In the genomic region with DNA sequence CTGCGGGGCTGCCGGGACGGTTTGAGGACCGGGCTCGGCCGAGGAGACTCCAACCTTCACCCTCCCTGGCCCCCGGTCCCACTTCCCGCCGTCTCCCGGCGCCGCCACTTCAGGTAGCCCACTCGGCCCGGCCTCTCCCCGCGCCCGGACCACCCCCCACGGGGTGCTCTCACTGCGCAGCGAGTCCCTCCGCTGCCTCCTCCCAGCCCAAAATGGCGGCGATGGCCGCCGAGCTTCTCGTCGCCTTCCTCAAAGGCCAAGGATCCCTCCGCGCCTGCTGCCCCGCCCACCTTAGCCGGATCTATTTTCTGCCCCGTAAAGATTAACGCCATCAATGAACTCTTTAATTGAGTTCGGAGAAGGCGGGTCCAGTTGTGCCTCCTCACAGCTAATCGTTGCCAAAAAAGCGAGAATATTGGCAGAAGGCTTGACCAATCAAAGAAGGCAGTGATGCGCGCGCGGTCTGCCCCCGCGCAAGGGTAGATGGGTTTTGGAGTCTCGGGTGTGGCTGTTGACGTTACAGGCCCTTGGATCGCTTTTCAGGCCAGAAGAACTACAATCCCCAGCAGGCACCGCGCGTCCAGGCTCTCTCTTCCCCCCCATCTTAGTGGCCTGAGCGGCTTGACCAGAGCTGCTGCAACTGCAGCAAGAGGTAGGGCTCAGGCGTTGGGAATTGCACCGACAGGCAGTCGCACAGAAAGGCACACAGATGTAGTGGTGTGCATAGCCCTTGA, we compare ENCODE assay signal across 1 cellular context.
TF ChIP-seq lines count a peak whose summit lies in the region.

A gene with protein sequence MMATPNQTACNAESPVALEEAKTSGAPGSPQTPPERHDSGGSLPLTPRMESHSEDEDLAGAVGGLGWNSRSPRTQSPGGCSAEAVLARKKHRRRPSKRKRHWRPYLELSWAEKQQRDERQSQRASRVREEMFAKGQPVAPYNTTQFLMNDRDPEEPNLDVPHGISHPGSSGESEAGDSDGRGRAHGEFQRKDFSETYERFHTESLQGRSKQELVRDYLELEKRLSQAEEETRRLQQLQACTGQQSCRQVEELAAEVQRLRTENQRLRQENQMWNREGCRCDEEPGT (plus strand): TSS at position 588 of the 734 bp plus-strand sequence. CDS start 919 bp downstream, outside the sequence.

TF ChIP-seq in K562, 482 proteins besides CTCF, POLR2A, EP300 and RAD21 (continued from another document and continues in another):
- TF ChIP-seq, protein P1, sequence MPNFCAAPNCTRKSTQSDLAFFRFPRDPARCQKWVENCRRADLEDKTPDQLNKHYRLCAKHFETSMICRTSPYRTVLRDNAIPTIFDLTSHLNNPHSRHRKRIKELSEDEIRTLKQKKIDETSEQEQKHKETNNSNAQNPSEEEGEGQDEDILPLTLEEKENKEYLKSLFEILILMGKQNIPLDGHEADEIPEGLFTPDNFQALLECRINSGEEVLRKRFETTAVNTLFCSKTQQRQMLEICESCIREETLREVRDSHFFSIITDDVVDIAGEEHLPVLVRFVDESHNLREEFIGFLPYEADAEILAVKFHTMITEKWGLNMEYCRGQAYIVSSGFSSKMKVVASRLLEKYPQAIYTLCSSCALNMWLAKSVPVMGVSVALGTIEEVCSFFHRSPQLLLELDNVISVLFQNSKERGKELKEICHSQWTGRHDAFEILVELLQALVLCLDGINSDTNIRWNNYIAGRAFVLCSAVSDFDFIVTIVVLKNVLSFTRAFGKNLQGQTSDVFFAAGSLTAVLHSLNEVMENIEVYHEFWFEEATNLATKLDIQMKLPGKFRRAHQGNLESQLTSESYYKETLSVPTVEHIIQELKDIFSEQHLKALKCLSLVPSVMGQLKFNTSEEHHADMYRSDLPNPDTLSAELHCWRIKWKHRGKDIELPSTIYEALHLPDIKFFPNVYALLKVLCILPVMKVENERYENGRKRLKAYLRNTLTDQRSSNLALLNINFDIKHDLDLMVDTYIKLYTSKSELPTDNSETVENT (CRISPR knock-in tag; IDR thresholded peaks at IDR 0.05) = peak; percentile 78
- TF ChIP-seq ZNF561 (CRISPR knock-in tag; conservative IDR thresholded peaks at IDR 0.05) (peak; percentile 76; the same call in 1 of the 2 replicates), ZBTB17 (CRISPR knock-in tag; IDR thresholded peaks at IDR 0.05) (no peak), KLF13 (tag; IDR thresholded peaks at IDR 0.05; ENCODE audit: borderline replicate concordance, low read depth) (peak; percentile 97), KLF16 (IDR thresholded peaks at IDR 0.05) (no peak), ASH1L (IDR thresholded peaks at IDR 0.05; ENCODE audit: borderline replicate concordance, low read depth, partially characterized antibody) (peak; percentile 69), U2AF1 (optimal IDR thresholded peaks at IDR 0.05; ENCODE audit: low read depth, low read length) (peak; percentile 98), NR2C1 (IDR thresholded peaks at IDR 0.05) (peak; percentile 87), NR2C1 (tag; IDR thresholded peaks at IDR 0.05) (peak; percentile 92), TBP (optimal IDR thresholded peaks at IDR 0.05; ENCODE audit: low read depth, low read length) (peak; percentile 97), TGIF2 (CRISPR knock-in tag; IDR thresholded peaks at IDR 0.05) (0 out of 2 replicates have a peak, but pooled peaks have one; percentile 9), BRD9 (IDR thresholded peaks at IDR 0.05; ENCODE audit: low read depth, partially characterized antibody) (peak; percentile 94), PHTF2 (CRISPR knock-in tag; IDR thresholded peaks at IDR 0.05) (no peak), TOE1 (IDR thresholded peaks at IDR 0.05; ENCODE audit: borderline replicate concordance) (peak; percentile 77), TOE1 (CRISPR knock-in tag; IDR thresholded peaks at IDR 0.05; ENCODE audit: borderline replicate concordance, low read depth) (no peak), C11orf30 (IDR thresholded peaks at IDR 0.05; ENCODE audit: low read depth) (no peak), NFATC3 (IDR thresholded peaks at IDR 0.05) (no peak), CXXC5 (CRISPR knock-in tag; IDR thresholded peaks at IDR 0.05) (peak; percentile 94), U2AF2 (optimal IDR thresholded peaks at IDR 0.05; ENCODE audit: low read depth, low read length) (no peak), ZC3H4 (CRISPR knock-in tag; IDR thresholded peaks at IDR 0.05; ENCODE audit: borderline replicate concordance) (no peak), SNRNP70 (optimal IDR thresholded peaks at IDR 0.05; ENCODE audit: low read depth, low read length) (no peak), FOXA3 (CRISPR knock-in tag; conservative IDR thresholded peaks at IDR 0.05 in 1 of 2, IDR thresholded peaks at IDR 0.05 in 1 of 2) (peak in 1 of 2 experiments; percentile 84; a peak in 2 of 4 replicates), GTF2F1 (IDR thresholded peaks at IDR 0.05; ENCODE audit: low read depth, low read length) (peak; percentile 63), ZNF551 (CRISPR knock-in tag; IDR thresholded peaks at IDR 0.05) (no peak), STAT5B (CRISPR knock-in tag; IDR thresholded peaks at IDR 0.05) (no peak), FOSL1 (tag; conservative IDR thresholded peaks at IDR 0.05) (peak; percentile 61; the same call in 1 of the 2 replicates), RCOR1 (IDR thresholded peaks at IDR 0.05; ENCODE audit: borderline replicate concordance in 1 of 2, low read depth in 2 of 2, low read length in 2 of 2) (peak in 1 of 2 experiments; percentile 57; a peak in 1 of 4 replicates)
- TF ChIP-seq, protein P2, sequence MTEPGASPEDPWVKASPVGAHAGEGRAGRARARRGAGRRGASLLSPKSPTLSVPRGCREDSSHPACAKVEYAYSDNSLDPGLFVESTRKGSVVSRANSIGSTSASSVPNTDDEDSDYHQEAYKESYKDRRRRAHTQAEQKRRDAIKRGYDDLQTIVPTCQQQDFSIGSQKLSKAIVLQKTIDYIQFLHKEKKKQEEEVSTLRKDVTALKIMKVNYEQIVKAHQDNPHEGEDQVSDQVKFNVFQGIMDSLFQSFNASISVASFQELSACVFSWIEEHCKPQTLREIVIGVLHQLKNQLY (CRISPR knock-in tag; conservative IDR thresholded peaks at IDR 0.05) = 0 out of 4 replicates have a peak, but pooled peaks of 1 of the 2 experiments have one; percentile 22
- TF ChIP-seq, protein P3, sequence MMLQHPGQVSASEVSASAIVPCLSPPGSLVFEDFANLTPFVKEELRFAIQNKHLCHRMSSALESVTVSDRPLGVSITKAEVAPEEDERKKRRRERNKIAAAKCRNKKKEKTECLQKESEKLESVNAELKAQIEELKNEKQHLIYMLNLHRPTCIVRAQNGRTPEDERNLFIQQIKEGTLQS (IDR thresholded peaks at IDR 0.05) = peak; percentile 39
- TF ChIP-seq, protein P3 (CRISPR knock-in tag; conservative IDR thresholded peaks at IDR 0.05) = peak; percentile 60; the same call in 1 of the 2 replicates
- TF ChIP-seq, protein P4, sequence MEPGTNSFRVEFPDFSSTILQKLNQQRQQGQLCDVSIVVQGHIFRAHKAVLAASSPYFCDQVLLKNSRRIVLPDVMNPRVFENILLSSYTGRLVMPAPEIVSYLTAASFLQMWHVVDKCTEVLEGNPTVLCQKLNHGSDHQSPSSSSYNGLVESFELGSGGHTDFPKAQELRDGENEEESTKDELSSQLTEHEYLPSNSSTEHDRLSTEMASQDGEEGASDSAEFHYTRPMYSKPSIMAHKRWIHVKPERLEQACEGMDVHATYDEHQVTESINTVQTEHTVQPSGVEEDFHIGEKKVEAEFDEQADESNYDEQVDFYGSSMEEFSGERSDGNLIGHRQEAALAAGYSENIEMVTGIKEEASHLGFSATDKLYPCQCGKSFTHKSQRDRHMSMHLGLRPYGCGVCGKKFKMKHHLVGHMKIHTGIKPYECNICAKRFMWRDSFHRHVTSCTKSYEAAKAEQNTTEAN (CRISPR knock-in tag; IDR thresholded peaks at IDR 0.05) = no peak; the same call in 1 of the 2 replicates
- TF ChIP-seq, protein P5, sequence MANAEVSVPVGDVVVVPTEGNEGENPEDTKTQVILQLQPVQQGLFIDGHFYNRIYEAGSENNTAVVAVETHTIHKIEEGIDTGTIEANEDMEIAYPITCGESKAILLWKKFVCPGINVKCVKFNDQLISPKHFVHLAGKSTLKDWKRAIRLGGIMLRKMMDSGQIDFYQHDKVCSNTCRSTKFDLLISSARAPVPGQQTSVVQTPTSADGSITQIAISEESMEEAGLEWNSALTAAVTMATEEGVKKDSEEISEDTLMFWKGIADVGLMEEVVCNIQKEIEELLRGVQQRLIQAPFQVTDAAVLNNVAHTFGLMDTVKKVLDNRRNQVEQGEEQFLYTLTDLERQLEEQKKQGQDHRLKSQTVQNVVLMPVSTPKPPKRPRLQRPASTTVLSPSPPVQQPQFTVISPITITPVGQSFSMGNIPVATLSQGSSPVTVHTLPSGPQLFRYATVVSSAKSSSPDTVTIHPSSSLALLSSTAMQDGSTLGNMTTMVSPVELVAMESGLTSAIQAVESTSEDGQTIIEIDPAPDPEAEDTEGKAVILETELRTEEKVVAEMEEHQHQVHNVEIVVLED (CRISPR knock-in tag; IDR thresholded peaks at IDR 0.05) = 0 out of 2 replicates have a peak, but pooled peaks have one; percentile 45
- TF ChIP-seq, protein P6, sequence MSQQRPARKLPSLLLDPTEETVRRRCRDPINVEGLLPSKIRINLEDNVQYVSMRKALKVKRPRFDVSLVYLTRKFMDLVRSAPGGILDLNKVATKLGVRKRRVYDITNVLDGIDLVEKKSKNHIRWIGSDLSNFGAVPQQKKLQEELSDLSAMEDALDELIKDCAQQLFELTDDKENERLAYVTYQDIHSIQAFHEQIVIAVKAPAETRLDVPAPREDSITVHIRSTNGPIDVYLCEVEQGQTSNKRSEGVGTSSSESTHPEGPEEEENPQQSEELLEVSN (IDR thresholded peaks at IDR 0.05; ENCODE audit: borderline replicate concordance in 1 of 2, extremely low read depth in 1 of 2, insufficient read depth in 1 of 2, insufficient read length in 1 of 2, low read depth in 1 of 2, low read length in 1 of 2, poor library complexity in 1 of 2, severe bottlenecking in 1 of 2) = peak in 1 of 2 experiments; percentile 24
- TF ChIP-seq, protein P7, sequence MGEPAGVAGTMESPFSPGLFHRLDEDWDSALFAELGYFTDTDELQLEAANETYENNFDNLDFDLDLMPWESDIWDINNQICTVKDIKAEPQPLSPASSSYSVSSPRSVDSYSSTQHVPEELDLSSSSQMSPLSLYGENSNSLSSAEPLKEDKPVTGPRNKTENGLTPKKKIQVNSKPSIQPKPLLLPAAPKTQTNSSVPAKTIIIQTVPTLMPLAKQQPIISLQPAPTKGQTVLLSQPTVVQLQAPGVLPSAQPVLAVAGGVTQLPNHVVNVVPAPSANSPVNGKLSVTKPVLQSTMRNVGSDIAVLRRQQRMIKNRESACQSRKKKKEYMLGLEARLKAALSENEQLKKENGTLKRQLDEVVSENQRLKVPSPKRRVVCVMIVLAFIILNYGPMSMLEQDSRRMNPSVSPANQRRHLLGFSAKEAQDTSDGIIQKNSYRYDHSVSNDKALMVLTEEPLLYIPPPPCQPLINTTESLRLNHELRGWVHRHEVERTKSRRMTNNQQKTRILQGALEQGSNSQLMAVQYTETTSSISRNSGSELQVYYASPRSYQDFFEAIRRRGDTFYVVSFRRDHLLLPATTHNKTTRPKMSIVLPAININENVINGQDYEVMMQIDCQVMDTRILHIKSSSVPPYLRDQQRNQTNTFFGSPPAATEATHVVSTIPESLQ (CRISPR knock-in tag; IDR thresholded peaks at IDR 0.05) = no peak
- TF ChIP-seq, protein P8, sequence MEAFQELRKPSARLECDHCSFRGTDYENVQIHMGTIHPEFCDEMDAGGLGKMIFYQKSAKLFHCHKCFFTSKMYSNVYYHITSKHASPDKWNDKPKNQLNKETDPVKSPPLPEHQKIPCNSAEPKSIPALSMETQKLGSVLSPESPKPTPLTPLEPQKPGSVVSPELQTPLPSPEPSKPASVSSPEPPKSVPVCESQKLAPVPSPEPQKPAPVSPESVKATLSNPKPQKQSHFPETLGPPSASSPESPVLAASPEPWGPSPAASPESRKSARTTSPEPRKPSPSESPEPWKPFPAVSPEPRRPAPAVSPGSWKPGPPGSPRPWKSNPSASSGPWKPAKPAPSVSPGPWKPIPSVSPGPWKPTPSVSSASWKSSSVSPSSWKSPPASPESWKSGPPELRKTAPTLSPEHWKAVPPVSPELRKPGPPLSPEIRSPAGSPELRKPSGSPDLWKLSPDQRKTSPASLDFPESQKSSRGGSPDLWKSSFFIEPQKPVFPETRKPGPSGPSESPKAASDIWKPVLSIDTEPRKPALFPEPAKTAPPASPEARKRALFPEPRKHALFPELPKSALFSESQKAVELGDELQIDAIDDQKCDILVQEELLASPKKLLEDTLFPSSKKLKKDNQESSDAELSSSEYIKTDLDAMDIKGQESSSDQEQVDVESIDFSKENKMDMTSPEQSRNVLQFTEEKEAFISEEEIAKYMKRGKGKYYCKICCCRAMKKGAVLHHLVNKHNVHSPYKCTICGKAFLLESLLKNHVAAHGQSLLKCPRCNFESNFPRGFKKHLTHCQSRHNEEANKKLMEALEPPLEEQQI (IDR thresholded peaks at IDR 0.05) = peak; percentile 15; the same call in 1 of the 2 replicates
- TF ChIP-seq, protein P9, sequence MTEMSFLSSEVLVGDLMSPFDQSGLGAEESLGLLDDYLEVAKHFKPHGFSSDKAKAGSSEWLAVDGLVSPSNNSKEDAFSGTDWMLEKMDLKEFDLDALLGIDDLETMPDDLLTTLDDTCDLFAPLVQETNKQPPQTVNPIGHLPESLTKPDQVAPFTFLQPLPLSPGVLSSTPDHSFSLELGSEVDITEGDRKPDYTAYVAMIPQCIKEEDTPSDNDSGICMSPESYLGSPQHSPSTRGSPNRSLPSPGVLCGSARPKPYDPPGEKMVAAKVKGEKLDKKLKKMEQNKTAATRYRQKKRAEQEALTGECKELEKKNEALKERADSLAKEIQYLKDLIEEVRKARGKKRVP (CRISPR knock-in tag; IDR thresholded peaks at IDR 0.05) = no peak
